Comparison of ENCODE assay signal across 8 cellular contexts in the genomic region with DNA sequence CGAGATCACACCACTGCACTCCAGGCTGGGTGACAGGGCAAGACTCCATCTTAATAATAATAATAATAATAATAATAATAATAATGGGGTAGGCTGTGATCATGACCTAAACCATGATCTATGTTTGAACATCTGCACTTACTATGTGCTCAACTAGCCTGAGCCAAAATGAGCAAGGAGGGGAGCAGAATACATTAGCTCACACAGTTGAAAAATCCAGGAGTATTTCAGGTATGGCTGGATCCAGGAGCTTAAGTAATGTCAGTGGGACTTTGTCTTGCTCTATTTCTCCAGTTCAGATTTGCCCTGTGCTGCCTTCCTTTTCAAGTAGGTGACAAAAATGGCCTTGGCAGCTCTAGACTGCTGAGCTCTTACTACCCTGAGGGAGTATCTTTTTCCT.
"Had no signal": no experiment of that assay in that cellular context is flagged by ENCODE, and none has a peak within 500 bp of the region (broad histone marks: within the 10 kb centered on the region; RNA-seq: fewer than 3 reads in every experiment).

No MANE protein-coding gene starts in this region.

- H3K4me3 ChIP-seq: GM12878 had no signal

- FAIRE-seq: G401.6, GM12878, GM12891, GM12892, GM18507, GM19239 had no signal

- DNase-seq: GDM1, GF-D8 had no signal

- ATAC-seq: GM12878 had no signal
